ENCODE assay signal across 11 cellular contexts in genomic region chr2:118047273-118047898, GRCh38. TPM values are rescaled to one million over a fixed set of nuclear protein-coding genes. Genes with fewer than 3 reads are reported as not detected.
DNase-seq lines count a peak whose midpoint lies in the region; ATAC-seq, FAIRE-seq and TF ChIP-seq lines count a peak whose summit lies in the region.
"Had no signal": no experiment of that assay in that cellular context is flagged by ENCODE, and none has a peak within 500 bp of the region (broad histone marks: within the 10 kb centered on the region; RNA-seq: fewer than 3 reads in every experiment).

No MANE protein-coding gene starts in this region.

- H2AK5ac ChIP-seq in IMR-90 (ENCODE audit: low read depth, low read length) = no peak overlapping the region

- no peak overlapping the region for H4K8ac ChIP-seq in IMR-90 (ENCODE audit: low read depth in 2 of 2, low read length in 2 of 2)

- H3K27ac ChIP-seq in IMR-90 (ENCODE audit: insufficient read depth, low read length) = no peak overlapping the region
- H3K27ac ChIP-seq in body of pancreas = peak overlapping the region in 1 of 4 donors; percentile 49
- no peak overlapping the region for H3K27ac ChIP-seq in liver (ENCODE audit: low read depth in 1 of 2, low read length in 2 of 2)
- H3K27ac ChIP-seq in kidney (ENCODE audit: low read depth in 2 of 2, low read length in 2 of 2) = no peak overlapping the region
- H3K27ac ChIP-seq: C4-2B had no signal

- no peak overlapping the region for H3K27ac Mint-ChIP-seq in glutamatergic neuron (ENCODE audit: unreplicated experiment)
- H3K27ac Mint-ChIP-seq: immature natural killer cell had no signal

- H2BK15ac ChIP-seq in IMR-90 (ENCODE audit: low read depth, low read length) = no peak overlapping the region

- dilution Hi-C loops in IMR-90 (cut with HindIII; ENCODE audit: low sequenced_read_pairs, unreplicated experiment) = no loop called here

- WGBS in IMR-90 (ENCODE audit: extremely low coverage in 2 of 2, insufficient read length in 1 of 2), 2 experiments = no CpG with 5 or more reads among the region's 4 CpGs
- WGBS in body of pancreas, 2 donors = 49 to 50% methylated on average over 4 of the region's 4 CpGs
- WGBS in liver = 72% methylated on average over 4 of the region's 4 CpGs

- H2AFZ ChIP-seq in IMR-90 (replicated peaks; ENCODE audit: low read length, poor library complexity) = no peak overlapping the region

- no peak overlapping the region for H4K5ac ChIP-seq in IMR-90 (ENCODE audit: low read depth, low read length)

- no peaks in the 10 kb centered on the region for H3K9me3 ChIP-seq in IMR-90 (ENCODE audit: control insufficient read depth, insufficient read depth, low read length)
- H3K9me3 ChIP-seq in body of pancreas = no peaks in the 10 kb centered on the region
- no peaks in the 10 kb centered on the region for H3K9me3 ChIP-seq in liver (ENCODE audit: control insufficient read depth in 4 of 4, low read length in 3 of 4)
- no peaks in the 10 kb centered on the region for H3K9me3 ChIP-seq in kidney (ENCODE audit: control insufficient read depth in 1 of 2, low read length in 2 of 2)

- H2BK120ac ChIP-seq in IMR-90 (ENCODE audit: low read depth, low read length) = no peak overlapping the region

- no peak for TF ChIP-seq POLR2A in IMR-90 (IDR thresholded peaks at IDR 0.05; ENCODE audit: low read depth, low read length)
- TF ChIP-seq POLR2A in body of pancreas (IDR thresholded peaks at IDR 0.05) = no peak

- H3K9me3 Mint-ChIP-seq in glutamatergic neuron (ENCODE audit: unreplicated experiment) = peaks cover 1% of the 10 kb centered on the region
- H3K9me3 Mint-ChIP-seq: immature natural killer cell had no signal

- H3K27me3 Mint-ChIP-seq in glutamatergic neuron (ENCODE audit: unreplicated experiment) = no peaks in the 10 kb centered on the region

- peaks cover 24% of the 10 kb centered on the region for H3K27me3 ChIP-seq in IMR-90 (ENCODE audit: control insufficient read depth, insufficient read depth, low read length)
- no peaks in the 10 kb centered on the region for H3K27me3 ChIP-seq in body of pancreas
- H3K27me3 ChIP-seq in liver (ENCODE audit: control insufficient read depth in 4 of 4, insufficient read depth in 4 of 4, low read length in 3 of 4) = no peaks in the 10 kb centered on the region

- no peak overlapping the region for H3K9ac ChIP-seq in IMR-90 (ENCODE audit: low read depth, low read length)
- peak overlapping the region; percentile 48 to 64 for H3K9ac ChIP-seq in liver (ENCODE audit: low read depth in 1 of 2, low read length in 2 of 2)
- no peak overlapping the region for H3K9ac ChIP-seq in kidney (ENCODE audit: low read length in 2 of 2)

- H3K4me2 ChIP-seq in IMR-90 (ENCODE audit: low read depth, low read length) = no peak overlapping the region; the same call in 1 of the 2 replicates

- H3K36me3 ChIP-seq in IMR-90 (ENCODE audit: control insufficient read depth, insufficient read depth, low read length) (no peaks in the 10 kb centered on the region), body of pancreas (replicated peaks in 1 of 2; ENCODE audit: insufficient read depth in 1 of 2, low read depth in 2 of 2) (no peaks in the 10 kb centered on the region), liver (ENCODE audit: control insufficient read depth in 4 of 4, insufficient read depth in 3 of 4, low read depth in 1 of 4, low read length in 3 of 4) (no peaks in the 10 kb centered on the region), kidney (ENCODE audit: control insufficient read depth in 1 of 2, insufficient read depth in 2 of 2, low read length in 2 of 2) (no peaks in the 10 kb centered on the region)

- no peak overlapping the region for H3K23ac ChIP-seq in IMR-90 (ENCODE audit: low read depth, low read length)

- H3K4me3 Mint-ChIP-seq in glutamatergic neuron (ENCODE audit: unreplicated experiment) = no peak overlapping the region
- H3K4me3 Mint-ChIP-seq: immature natural killer cell had no signal

- no peaks in the 10 kb centered on the region for H3K79me1 ChIP-seq in IMR-90 (ENCODE audit: low read depth in 1 of 2, low read length in 2 of 2)

- H2BK20ac ChIP-seq in IMR-90 (ENCODE audit: low read depth, low read length) = no peak overlapping the region

- CTCF ChIA-PET in IMR-90 (lab: Yijun Ruan, JAX) = interaction anchor here (0.5 to 2.9 kb wide), 15 partner anchors 9 to 808 kb away, joined by 3 to 11 read pairs (median 4); no protein-coding TSS in a partner anchor

- H3K9me1 ChIP-seq in IMR-90 (ENCODE audit: insufficient read depth, low read length) = no peaks in the 10 kb centered on the region

- DNase-seq in COLO829 (ENCODE audit: low spot score) (peak; percentile 31), IMR-90 (peak; percentile 57), body of pancreas (no peak), glutamatergic neuron (no peak), kidney (no peak), NCI-H345 (lab: John Stamatoyannopoulos, UW) (no peak)
- DNase-seq: substantia nigra had no signal

- H2BK5ac ChIP-seq in IMR-90 (ENCODE audit: low read depth, low read length, poor library complexity, severe bottlenecking) = no peak overlapping the region

- H3K14ac ChIP-seq in IMR-90 (replicated peaks; ENCODE audit: low read depth, low read length) = no peak overlapping the region

- H3K4ac ChIP-seq in IMR-90 (ENCODE audit: low read depth, low read length) = no peak overlapping the region

- H3K4me1 ChIP-seq in IMR-90 (ENCODE audit: control insufficient read depth, insufficient read depth, low read length) (no peaks in the 10 kb centered on the region), body of pancreas (peaks cover 20% of the 10 kb centered on the region), liver (ENCODE audit: control insufficient read depth in 4 of 4, insufficient read depth in 4 of 4, low read length in 3 of 4) (peaks cover 0 to 8% (median 0%) of the 10 kb centered on the region in 4 donors), kidney (ENCODE audit: control insufficient read depth in 1 of 2, insufficient read depth in 1 of 2, low read depth in 1 of 2, low read length in 2 of 2) (no peaks in the 10 kb centered on the region)

- H3K4me1 Mint-ChIP-seq in glutamatergic neuron (ENCODE audit: low read depth, unreplicated experiment) = peaks cover 6% of the 10 kb centered on the region
- H3K4me1 Mint-ChIP-seq: immature natural killer cell had no signal

- in situ Hi-C loops in IMR-90 (cut with MboI; ENCODE audit: low sequenced_read_pairs) = loop anchor here (25.0 kb wide), 1 partner anchor 815 kb away; no protein-coding TSS in a partner anchor

- no peak for FAIRE-seq in kidney (lab: Jason Lieb, UNC)

- H4K20me1 ChIP-seq in IMR-90 (ENCODE audit: insufficient read depth, low read length) = no peaks in the 10 kb centered on the region

- intact Hi-C loops in IMR-90 (cut with micrococcal nuclease) = loop anchor here (1.0 to 5.0 kb wide), 4 partner anchors 155 to 817 kb away; no protein-coding TSS in a partner anchor
- intact Hi-C loops in body of pancreas (cut with DNase I) = no loop called here
- intact Hi-C loops in kidney (cut with DNase I) = no loop called here

- ATAC-seq in IMR-90 (ENCODE audit: low read depth) (peak; percentile 81), body of pancreas (peak; percentile 87), HG03108 (IDR thresholded peaks at IDR 0.05; ENCODE audit: unreplicated experiment) (no peak)

- H2AK9ac ChIP-seq in IMR-90 (replicated peaks; ENCODE audit: low read depth, low read length, poor library complexity) = no peak overlapping the region

- no TSS peak for BruUV-seq in IMR-90 (replicated peaks; lab: Mats Ljungman, UMichigan)

- POLR2A ChIA-PET in IMR-90 (lab: Charles Lee; ENCODE audit: unreplicated experiment) = interaction anchor here (0.6 kb wide), 1 partner anchor 713 kb away, joined by 4 read pairs; no protein-coding TSS in a partner anchor

- no peak overlapping the region for H3K56ac ChIP-seq in IMR-90 (ENCODE audit: extremely low read depth, insufficient read depth, low read length)

- H3K36me3 Mint-ChIP-seq in glutamatergic neuron (ENCODE audit: unreplicated experiment) = no peaks in the 10 kb centered on the region
- H3K36me3 Mint-ChIP-seq: immature natural killer cell had no signal

- no peak overlapping the region for H3K4me3 ChIP-seq in IMR-90 (ENCODE audit: insufficient read depth, low read depth, low read length)
- no peak overlapping the region for H3K4me3 ChIP-seq in body of pancreas
- peak overlapping the region in 1 of 3 donors; percentile 27 for H3K4me3 ChIP-seq in liver (ENCODE audit: low read depth in 1 of 3, low read length in 3 of 3)
- no peak overlapping the region for H3K4me3 ChIP-seq in kidney (ENCODE audit: low read length in 2 of 2)

- H3K18ac ChIP-seq in IMR-90 (ENCODE audit: low read depth, low read length) = no peak overlapping the region

- H4K91ac ChIP-seq in IMR-90 (ENCODE audit: insufficient read depth, low read depth, low read length) = no peak overlapping the region

- no peak for TF ChIP-seq CTCF in IMR-90 (conservative IDR thresholded peaks at IDR 0.05; ENCODE audit: low read depth, low read length)
- TF ChIP-seq CTCF in body of pancreas (IDR thresholded peaks at IDR 0.05) = peak in 1 of 7 experiments; percentile 13
- no peak for TF ChIP-seq CTCF in liver (IDR thresholded peaks at IDR 0.05; ENCODE audit: low read depth, low read length, missing input control)
- TF ChIP-seq CTCF in glutamatergic neuron (IDR thresholded peaks at IDR 0.05; ENCODE audit: partially characterized antibody, unreplicated experiment) = no peak
- no peak for TF ChIP-seq CTCF in kidney (IDR thresholded peaks at IDR 0.05; ENCODE audit: borderline replicate concordance, extremely low read depth, insufficient read depth)

- TF ChIP-seq RAD21 in IMR-90 (IDR thresholded peaks at IDR 0.05; ENCODE audit: low read length) (no peak), liver (IDR thresholded peaks at IDR 0.05) (peak in 1 of 2 donors; percentile 12)

TF ChIP-seq in IMR-90, 13 proteins besides CTCF, POLR2A, EP300 and RAD21 (continues in another document):
- TF ChIP-seq CEBPB (IDR thresholded peaks at IDR 0.05; ENCODE audit: low read depth, low read length) = no peak

RNA-seq across cellular contexts. Expression of gene CCDC93, which starts 33.5 kb away (rescaled TPM):
- total RNA-seq in IMR-90 (2012; rRNA removed) (17.2 and 18.9 TPM in 2 replicates), body of pancreas (10 to 100 TPM; 27.0 to 36.6 TPM), liver (10 to 100 TPM; 10.7 to 14.2 TPM), glutamatergic neuron (ENCODE audit: unreplicated experiment) (32.6 TPM), kidney (36.3 TPM)
- polyA plus RNA-seq in IMR-90 (2012; rRNA removed) (7.3 and 8.1 TPM in 2 replicates), liver (1 to 10 TPM; 4.0 to 6.3 TPM), kidney (ENCODE audit: insufficient read depth, low read depth, low replicate concordance) (6.7 TPM)
- polyA plus RNA-seq in IMR-90 (2012; cell fraction: cytosol; rRNA removed) = 1.6 and 3.0 TPM in 2 replicates
- 5.8 and 31.6 TPM in 2 replicates for polyA plus RNA-seq in IMR-90 (2012; cell fraction: nucleus; rRNA removed; ENCODE audit: low replicate concordance)

RNA-seq across cellular contexts. Expression of gene INSIG2, which starts 40.9 kb away (rescaled TPM):
- total RNA-seq in IMR-90 (2012; rRNA removed) (9.1 and 12.5 TPM in 2 replicates), body of pancreas (10 to 100 TPM in 1 of 2 donors, 1 to 10 TPM in 1; 3.6 to 25.4 TPM), liver (10 to 100 TPM; 11.3 to 16.6 TPM), glutamatergic neuron (ENCODE audit: unreplicated experiment) (20.3 TPM), kidney (29.0 TPM)
- polyA plus RNA-seq in IMR-90 (2012; rRNA removed) (8.2 and 11.7 TPM in 2 replicates), liver (10 to 100 TPM; 14.7 to 18.5 TPM), kidney (ENCODE audit: insufficient read depth, low read depth, low replicate concordance) (18.4 TPM)
- 2.4 TPM in 2 replicates for polyA plus RNA-seq in IMR-90 (2012; cell fraction: cytosol; rRNA removed)
- polyA plus RNA-seq in IMR-90 (2012; cell fraction: nucleus; rRNA removed; ENCODE audit: low replicate concordance) = 1.8 and 17.1 TPM in 2 replicates

Comparison
In these comparisons a context has a peak if more than half of its experiments do, and no peak if none do; other contexts are left out.
1. DNase-seq: peak in COLO829 (single experiment) and IMR-90 (single experiment); none in body of pancreas (0 of 4), glutamatergic neuron (single experiment), kidney (single experiment) and NCI-H345 (single experiment).
2. H3K9ac ChIP-seq: peak in liver (2 of 2); none in IMR-90 (single experiment) and kidney (0 of 2).